In genomic region chr9:134057311-134057665, GRCh38 we compare ENCODE assay signal across 29 cellular contexts. TPM values are rescaled to one million over a fixed set of nuclear protein-coding genes. Genes with fewer than 3 reads are reported as not detected.
DNase-seq lines count a peak whose midpoint lies in the region; ATAC-seq, FAIRE-seq and TF ChIP-seq lines count a peak whose summit lies in the region.
"Had no signal": no experiment of that assay in that cellular context is flagged by ENCODE, and none has a peak within 500 bp of the region (broad histone marks: within the 10 kb centered on the region; RNA-seq: fewer than 3 reads in every experiment).

No MANE protein-coding gene starts in this region.

- H3K36me3 ChIP-seq in HepG2 (replicated peaks in 1 of 2; ENCODE audit: control insufficient read depth in 1 of 2, insufficient read depth in 2 of 2, low read length in 2 of 2) (peaks cover 8 to 16% of the 10 kb centered on the region in 2 experiments; a peak in 4 of 5 replicates), spleen (peaks cover 0 to 38% (median 8%) of the 10 kb centered on the region in 6 donors)

- no peak for TF ChIP-seq EP300 in HepG2 (IDR thresholded peaks at IDR 0.05; ENCODE audit: low read depth in 2 of 2, low read length in 2 of 2)
- no peak for TF ChIP-seq EP300 in HepG2 (CRISPR knock-in tag; IDR thresholded peaks at IDR 0.05; ENCODE audit: borderline replicate concordance)

- H3K27me3 Mint-ChIP-seq in activated naive CD4-positive, alpha-beta T cell treated with anti-CD3 and anti-CD28 coated beads, Interleukin-2, amount 10 ng/mL, durations not matched to agents 7 days and 5 days = no peaks in the 10 kb centered on the region
- H3K27me3 Mint-ChIP-seq: activated naive CD4-positive, alpha-beta T cell treated with anti-CD3 and anti-CD28 coated beads, Interleukin-2, amount 50 U/mL, for 24 hours; B cell; central memory CD8-positive, alpha-beta T cell; naive thymus-derived CD8-positive, alpha-beta T cell; T-cell had no signal

- no peak overlapping the region for H3K4me2 ChIP-seq in HepG2 (ENCODE audit: low read depth, low read length)

- H3K9me3 Mint-ChIP-seq in activated naive CD4-positive, alpha-beta T cell treated with anti-CD3 and anti-CD28 coated beads, Interleukin-2, amount 10 ng/mL, durations not matched to agents 7 days and 5 days = no peaks in the 10 kb centered on the region
- H3K9me3 Mint-ChIP-seq: activated naive CD4-positive, alpha-beta T cell treated with anti-CD3 and anti-CD28 coated beads, Interleukin-2, amount 50 U/mL, for 24 hours; central memory CD8-positive, alpha-beta T cell; naive thymus-derived CD8-positive, alpha-beta T cell; T-cell had no signal

- H3K27ac ChIP-seq in RWPE1 = peak overlapping the region; percentile 96
- H3K27ac ChIP-seq in HepG2 (ENCODE audit: extremely low read length, insufficient read depth, low read length) = peak overlapping the region; percentile 75
- H3K27ac ChIP-seq in spleen = peak overlapping the region in 4 of 8 donors; percentile 16 to 50 (median 30)
- H3K27ac ChIP-seq: ascending aorta, heart left ventricle, SJSA1 had no signal

- no peak for FAIRE-seq in HepG2 (lab: Jason Lieb, UNC)
- no peak for FAIRE-seq in H54 (lab: Jason Lieb, UNC)

- no peak for TF ChIP-seq POLR2A in HepG2 (IDR thresholded peaks at IDR 0.05; ENCODE audit: insufficient read depth in 1 of 2, low read depth in 2 of 2, low read length in 2 of 2)
- no peak for TF ChIP-seq POLR2A in spleen (IDR thresholded peaks at IDR 0.05)
- TF ChIP-seq POLR2A in H54 (IDR thresholded peaks at IDR 0.05; ENCODE audit: low read depth, low read length) = no peak

- peaks cover 27% of the 10 kb centered on the region for H3K4me1 Mint-ChIP-seq in activated naive CD4-positive, alpha-beta T cell treated with anti-CD3 and anti-CD28 coated beads, Interleukin-2, amount 10 ng/mL, durations not matched to agents 7 days and 5 days

- WGBS in HepG2 (ENCODE audit: low lambda C conversion rate) = 91% methylated on average over 10 of the region's 12 CpGs
- WGBS in spleen, 5 donors = 77 to 93% (median 82%) methylated on average over 12 of the region's 12 CpGs

- no peaks in the 10 kb centered on the region for H3K36me3 Mint-ChIP-seq in activated naive CD4-positive, alpha-beta T cell treated with anti-CD3 and anti-CD28 coated beads, Interleukin-2, amount 10 ng/mL, durations not matched to agents 7 days and 5 days
- H3K36me3 Mint-ChIP-seq: activated naive CD4-positive, alpha-beta T cell treated with anti-CD3 and anti-CD28 coated beads, Interleukin-2, amount 50 U/mL, for 24 hours; T-cell had no signal

- TF ChIP-seq CTCF in RWPE1 (conservative IDR thresholded peaks at IDR 0.05; ENCODE audit: low read depth) (no peak), HepG2 (CRISPR knock-in tag; IDR thresholded peaks at IDR 0.05) (no peak), spleen (IDR thresholded peaks at IDR 0.05 in 8 of 11, conservative IDR thresholded peaks at IDR 0.05 in 3 of 11) (no peak)

- H2AFZ ChIP-seq in HepG2 (ENCODE audit: low read length) = no peak overlapping the region

- H3K27me3 ChIP-seq in HepG2 (ENCODE audit: control insufficient read depth in 1 of 2, insufficient read depth in 2 of 2, low read length in 2 of 2) = no peaks in the 10 kb centered on the region
- H3K27me3 ChIP-seq in spleen (replicated peaks in 1 of 7) = no peaks in the 10 kb centered on the region
- H3K27me3 ChIP-seq: ascending aorta, dorsolateral prefrontal cortex, heart left ventricle, Peyer's patch, sigmoid colon, SJSA1 had no signal

- H3K79me2 ChIP-seq in HepG2 (ENCODE audit: insufficient read depth, low read length) = peaks cover 84% of the 10 kb centered on the region

- H3K4me3 ChIP-seq in HepG2 (replicated peaks in 1 of 3; ENCODE audit: insufficient read depth in 1 of 3, low read depth in 2 of 3, low read length in 3 of 3) (no peak overlapping the region), spleen (no peak overlapping the region)
- H3K4me3 ChIP-seq: ascending aorta, dorsolateral prefrontal cortex, heart left ventricle, Peyer's patch, sigmoid colon, SJSA1 had no signal

- DNase-seq in activated naive CD4-positive, alpha-beta T cell treated with anti-CD3 and anti-CD28 coated beads, Interleukin-2, amount 10 ng/mL, durations not matched to agents 7 days and 5 days = peak; percentile 9
- no peak for DNase-seq in activated naive CD4-positive, alpha-beta T cell (lab: John Stamatoyannopoulos, UW)
- DNase-seq in RWPE1 (ENCODE audit: low spot score) (no peak), HepG2 (ENCODE audit: low spot score) (no peak), spleen (peak; percentile 63), H54 (ENCODE audit: insufficient read length, low spot score) (no peak), foreskin melanocyte (no peak), NCI-H345 treated with DMSO at 0.1 percent for 48 hours (lab: John Stamatoyannopoulos, UW; ENCODE audit: unreplicated experiment) (no peak)
- DNase-seq: activated CD4-positive, alpha-beta T cell treated with anti-CD3 and anti-CD28 coated beads for 1 hour; activated CD8-positive, alpha-beta T cell treated with anti-CD3 and anti-CD28 coated beads, Interleukin-2, amount 10 ng/mL, durations not matched to agents 7 days and 5 days; DND-41; Karpas-422; mesenchymal stem cell; naive thymus-derived CD8-positive, alpha-beta T cell; NCI-H1092; NCI-H187; NCI-H2171 treated with DMSO at 0.1 percent for 48 hours; NCI-H524 treated with DMSO at 0.1 percent for 48 hours; stimulated activated CD8-positive, alpha-beta memory T cell treated with anti-CD3 and anti-CD28 coated beads, Interleukin-4, amount 100 ng/mL, for 48 hours; T-cell had no signal

- peak overlapping the region; percentile 47; the same call in 1 of the 2 replicates for H3K9ac ChIP-seq in HepG2 (ENCODE audit: insufficient read depth, low read depth, low read length)

- H3K27ac Mint-ChIP-seq in activated naive CD4-positive, alpha-beta T cell treated with anti-CD3 and anti-CD28 coated beads, Interleukin-2, amount 10 ng/mL, durations not matched to agents 7 days and 5 days = no peak overlapping the region
- H3K27ac Mint-ChIP-seq: activated CD8-positive, alpha-beta T cell treated with anti-CD3 and anti-CD28 coated beads, Interleukin-2, amount 10 ng/mL, durations not matched to agents 7 days and 5 days; B cell; naive thymus-derived CD8-positive, alpha-beta T cell had no signal

- no peak overlapping the region for H3K4me3 Mint-ChIP-seq in activated naive CD4-positive, alpha-beta T cell treated with anti-CD3 and anti-CD28 coated beads, Interleukin-2, amount 10 ng/mL, durations not matched to agents 7 days and 5 days
- H3K4me3 Mint-ChIP-seq: activated CD8-positive, alpha-beta T cell treated with anti-CD3 and anti-CD28 coated beads, Interleukin-2, amount 10 ng/mL, durations not matched to agents 7 days and 5 days; activated naive CD4-positive, alpha-beta T cell treated with anti-CD3 and anti-CD28 coated beads, Interleukin-2, amount 50 U/mL, for 24 hours; B cell; central memory CD8-positive, alpha-beta T cell; naive thymus-derived CD8-positive, alpha-beta T cell; T-cell had no signal

- intact Hi-C loops in HepG2 (cut with micrococcal nuclease; ENCODE audit: unreplicated experiment) = no loop called here
- intact Hi-C loops in spleen (cut with DNase I; ENCODE audit: low total_unique reads) = no loop called here

- no peaks in the 10 kb centered on the region for H3K9me3 ChIP-seq in HepG2 (ENCODE audit: low read length)
- no peaks in the 10 kb centered on the region for H3K9me3 ChIP-seq in spleen
- H3K9me3 ChIP-seq: ascending aorta, heart left ventricle, Peyer's patch, sigmoid colon, SJSA1 had no signal

- CTCF ChIA-PET in activated naive CD4-positive, alpha-beta T cell treated with anti-CD3 and anti-CD28 coated beads, Interleukin-2, amount 10 ng/mL, durations not matched to agents 7 days and 5 days (lab: Charles Lee) = no interaction called here
- CTCF ChIA-PET in RWPE1 (lab: Yijun Ruan, JAX) = interaction anchor here (0.6 kb wide), 1 partner anchor 172 kb away, joined by 3 read pairs; no protein-coding TSS in a partner anchor
- CTCF ChIA-PET in HepG2 (lab: Yijun Ruan, JAX; ENCODE audit: low intra/inter-chr PET ratio, low total read pairs) = no interaction called here

- no peak for TF ChIP-seq RAD21 in HepG2 (CRISPR knock-in tag; IDR thresholded peaks at IDR 0.05)

- in situ Hi-C loops in HepG2 (cut with HindIII; ENCODE audit: extremely low pct_ligation_motif_present, low pct_unique_long_range_greater_than_20kb) = no loop called here

- ATAC-seq in HepG2 = no peak
- ATAC-seq: activated CD8-positive, alpha-beta T cell treated with anti-CD3 and anti-CD28 coated beads, Interleukin-2, amount 10 ng/mL, durations not matched to agents 7 days and 5 days; heart left ventricle; naive thymus-derived CD8-positive, alpha-beta T cell; T-cell had no signal

- peaks cover 69% of the 10 kb centered on the region for H3K4me1 ChIP-seq in HepG2 (ENCODE audit: insufficient read depth, low read length)
- peaks cover 52 to 100% (median 92%) of the 10 kb centered on the region in 6 donors for H3K4me1 ChIP-seq in spleen
- H3K4me1 ChIP-seq: SJSA1 had no signal

- POLR2A ChIA-PET in RWPE1 (lab: Yijun Ruan, JAX; ENCODE audit: low non-redundant PET) (no interaction called here), HepG2 (lab: Yijun Ruan, JAX) (interaction anchor here (0.6 to 1.0 kb wide), 2 partner anchors 33 to 78 kb away, joined by 4 read pairs; no protein-coding TSS in a partner anchor)

- H4K20me1 ChIP-seq in HepG2 (ENCODE audit: insufficient read depth, low read length) = peaks cover 14% of the 10 kb centered on the region; the same call in 1 of the 2 replicates

- no TSS peak for BruUV-seq in HepG2 (replicated peaks; lab: Mats Ljungman, UMichigan)

RNA-seq across cellular contexts. Expression of gene BRD3, which starts 10.5 kb away (rescaled TPM):
- 5.9 and 11.2 TPM in 2 replicates for total RNA-seq in HepG2 (2016; rRNA removed; fragmentation: Illumina TruSeq; extraction: Trizol)
- total RNA-seq in HepG2 (2016; cell fraction: cytosol; rRNA removed; fragmentation: Illumina TruSeq; extraction: Trizol; ENCODE audit: low read depth) = 1.2 TPM in 2 replicates
- 7.7 and 8.4 TPM in 2 replicates for total RNA-seq in HepG2 (2016; cell fraction: insoluble cytoplasmic fraction; rRNA removed; fragmentation: Illumina TruSeq; extraction: Trizol)
- total RNA-seq in HepG2 (2016; cell fraction: membrane; rRNA removed; fragmentation: Illumina TruSeq; extraction: Trizol) = 4.3 and 4.8 TPM in 2 replicates
- 8.6 and 9.0 TPM in 2 replicates for total RNA-seq in HepG2 (2016; cell fraction: nucleus; rRNA removed; fragmentation: Illumina TruSeq; extraction: Trizol)
- 12.8 and 12.9 TPM in 2 replicates for polyA plus RNA-seq in HepG2 (2011; rRNA removed)
- polyA plus RNA-seq in HepG2 (2011; cell fraction: cytosol; rRNA removed) = 7.3 and 8.3 TPM in 2 replicates
- 33.7 and 42.3 TPM in 2 replicates for polyA plus RNA-seq in HepG2 (2011; cell fraction: nucleus; rRNA removed)
- polyA plus RNA-seq in HepG2 (2012) = 22.7 and 27.4 TPM in 2 replicates
- polyA plus RNA-seq in HepG2 (2016; cell fraction: cytosol; fragmentation: Illumina TruSeq; extraction: Trizol; ENCODE audit: low read depth) = 1.8 and 2.3 TPM in 2 replicates
- 12.6 and 17.1 TPM in 2 replicates for polyA plus RNA-seq in HepG2 (2016; cell fraction: insoluble cytoplasmic fraction; fragmentation: Illumina TruSeq; extraction: Trizol; ENCODE audit: low read depth)
- polyA plus RNA-seq in HepG2 (2016; cell fraction: membrane; fragmentation: Illumina TruSeq; extraction: Trizol; ENCODE audit: low read depth) = 4.3 and 4.6 TPM in 2 replicates
- 21.2 and 21.4 TPM in 2 replicates for polyA plus RNA-seq in HepG2 (2016; cell fraction: nucleus; fragmentation: Illumina TruSeq; extraction: Trizol; ENCODE audit: insufficient read depth, low read depth)
- 15.0 and 25.5 TPM in 2 replicates for polyA minus RNA-seq in HepG2 (2011; rRNA and poly(A)+ RNA removed; ENCODE audit: low replicate concordance)
- polyA minus RNA-seq in HepG2 (2011; cell fraction: cytosol; rRNA and poly(A)+ RNA removed) = 23.5 and 27.0 TPM in 2 replicates
- polyA minus RNA-seq in HepG2 (2011; cell fraction: nucleus; rRNA and poly(A)+ RNA removed) = 13.3 and 16.8 TPM in 2 replicates
- total RNA-seq in spleen = 10 to 100 TPM; 21.3 to 54.0 (median 35.9) TPM
- 10 to 100 TPM in 1 of 3 donors, 1 to 10 TPM in 2; 5.9 to 12.6 (median 6.1) TPM for polyA plus RNA-seq in spleen

RNA-seq across cellular contexts. Expression of gene BRD3OS, which starts 32.0 kb away (rescaled TPM):
- total RNA-seq in HepG2 (2016; rRNA removed; fragmentation: Illumina TruSeq; extraction: Trizol) (4.9 and 5.0 TPM in 2 replicates), spleen (10 to 100 TPM in 5 of 7 donors, 1 to 10 TPM in 2; 9.5 to 13.2 (median 11.3) TPM)
- 2.6 and 4.1 TPM in 2 replicates for total RNA-seq in HepG2 (2016; cell fraction: cytosol; rRNA removed; fragmentation: Illumina TruSeq; extraction: Trizol; ENCODE audit: low read depth)
- 4.9 and 5.5 TPM in 2 replicates for total RNA-seq in HepG2 (2016; cell fraction: insoluble cytoplasmic fraction; rRNA removed; fragmentation: Illumina TruSeq; extraction: Trizol)
- total RNA-seq in HepG2 (2016; cell fraction: membrane; rRNA removed; fragmentation: Illumina TruSeq; extraction: Trizol) = 10.3 and 11.9 TPM in 2 replicates
- total RNA-seq in HepG2 (2016; cell fraction: nucleus; rRNA removed; fragmentation: Illumina TruSeq; extraction: Trizol) = 3.1 and 4.3 TPM in 2 replicates
- polyA plus RNA-seq in HepG2 (2011; rRNA removed) (3.9 and 5.7 TPM in 2 replicates), spleen (10 to 100 TPM in 1 of 3 donors, 1 to 10 TPM in 2; 6.9 to 10.2 (median 9.8) TPM)
- 3.3 and 4.0 TPM in 2 replicates for polyA plus RNA-seq in HepG2 (2011; cell fraction: cytosol; rRNA removed)
- polyA plus RNA-seq in HepG2 (2011; cell fraction: nucleus; rRNA removed) = 3.3 and 3.7 TPM in 2 replicates
- 2.3 and 2.6 TPM in 2 replicates for polyA plus RNA-seq in HepG2 (2012)
- 4.5 and 6.0 TPM in 2 replicates for polyA plus RNA-seq in HepG2 (2016; cell fraction: cytosol; fragmentation: Illumina TruSeq; extraction: Trizol; ENCODE audit: low read depth)
- 5.4 and 5.8 TPM in 2 replicates for polyA plus RNA-seq in HepG2 (2016; cell fraction: insoluble cytoplasmic fraction; fragmentation: Illumina TruSeq; extraction: Trizol; ENCODE audit: low read depth)
- polyA plus RNA-seq in HepG2 (2016; cell fraction: membrane; fragmentation: Illumina TruSeq; extraction: Trizol; ENCODE audit: low read depth) = 8.8 and 10.1 TPM in 2 replicates
- polyA plus RNA-seq in HepG2 (2016; cell fraction: nucleus; fragmentation: Illumina TruSeq; extraction: Trizol; ENCODE audit: insufficient read depth, low read depth) = 4.3 and 5.4 TPM in 2 replicates
- polyA minus RNA-seq in HepG2 (2011; rRNA and poly(A)+ RNA removed; ENCODE audit: low replicate concordance) = 5.6 and 12.7 TPM in 2 replicates
- polyA minus RNA-seq in HepG2 (2011; cell fraction: cytosol; rRNA and poly(A)+ RNA removed) = 2.5 and 3.1 TPM in 2 replicates
- polyA minus RNA-seq in HepG2 (2011; cell fraction: nucleus; rRNA and poly(A)+ RNA removed) = 1.5 and 2.1 TPM in 2 replicates

Comparison
In these comparisons a context has a peak if more than half of its experiments do, and no peak if none do; other contexts are left out.
1. DNase-seq: peak in activated naive CD4-positive, alpha-beta T cell treated with anti-CD3 and anti-CD28 coated beads, Interleukin-2, amount 10 ng/mL, durations not matched to agents 7 days and 5 days (single experiment) and spleen (single experiment); none in activated naive CD4-positive, alpha-beta T cell (0 of 4), RWPE1 (single experiment), HepG2 (single experiment), H54 (single experiment), foreskin melanocyte (single experiment) and NCI-H345 treated with DMSO at 0.1 percent for 48 hours (single experiment).